In the genomic region with DNA sequence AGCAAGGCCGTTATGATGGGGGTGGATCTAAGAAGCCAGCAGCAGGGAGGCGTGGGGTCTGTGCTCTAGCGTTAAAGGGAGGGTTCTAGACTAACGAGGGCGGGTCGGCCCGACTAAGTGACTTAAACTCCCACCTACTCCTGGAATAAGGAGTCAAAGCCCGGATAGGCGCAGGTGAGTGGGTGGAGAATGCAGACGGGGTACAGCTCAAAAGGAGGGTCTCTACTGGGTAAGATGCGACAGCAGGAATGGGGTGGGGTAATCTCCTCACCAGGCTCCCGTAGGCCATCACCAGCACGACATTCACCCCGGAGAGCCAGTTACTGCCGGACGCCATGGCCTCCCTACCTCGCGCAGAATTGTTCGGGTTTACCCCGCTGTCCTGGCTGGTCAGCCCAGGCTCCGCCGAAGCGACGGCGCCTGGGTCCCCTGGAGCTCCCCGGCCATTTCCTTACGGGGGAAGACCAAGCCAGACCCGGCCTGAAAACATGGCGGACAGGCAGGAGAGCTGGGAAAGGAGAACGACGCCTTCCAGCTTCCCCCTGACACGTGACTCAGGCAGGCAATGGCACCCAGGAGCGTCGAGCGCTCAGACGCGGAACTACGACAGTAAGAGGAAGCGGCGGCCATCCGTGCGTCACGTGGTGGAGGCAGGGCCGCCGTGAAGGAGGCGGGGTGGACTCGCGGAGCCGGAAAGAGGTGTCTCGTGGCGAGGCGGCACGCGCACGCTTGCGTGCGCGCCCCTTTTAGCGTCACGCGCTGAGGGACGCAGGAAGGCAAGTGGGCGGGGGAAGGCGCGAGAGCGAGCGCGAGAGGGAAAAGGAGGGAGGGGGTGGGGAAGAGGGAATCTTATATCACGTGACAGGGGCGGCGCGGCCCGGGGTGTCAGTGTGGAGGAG, we compare ENCODE assay signal across 1 cellular context.
TF ChIP-seq lines count a peak whose summit lies in the region.

A gene with protein sequence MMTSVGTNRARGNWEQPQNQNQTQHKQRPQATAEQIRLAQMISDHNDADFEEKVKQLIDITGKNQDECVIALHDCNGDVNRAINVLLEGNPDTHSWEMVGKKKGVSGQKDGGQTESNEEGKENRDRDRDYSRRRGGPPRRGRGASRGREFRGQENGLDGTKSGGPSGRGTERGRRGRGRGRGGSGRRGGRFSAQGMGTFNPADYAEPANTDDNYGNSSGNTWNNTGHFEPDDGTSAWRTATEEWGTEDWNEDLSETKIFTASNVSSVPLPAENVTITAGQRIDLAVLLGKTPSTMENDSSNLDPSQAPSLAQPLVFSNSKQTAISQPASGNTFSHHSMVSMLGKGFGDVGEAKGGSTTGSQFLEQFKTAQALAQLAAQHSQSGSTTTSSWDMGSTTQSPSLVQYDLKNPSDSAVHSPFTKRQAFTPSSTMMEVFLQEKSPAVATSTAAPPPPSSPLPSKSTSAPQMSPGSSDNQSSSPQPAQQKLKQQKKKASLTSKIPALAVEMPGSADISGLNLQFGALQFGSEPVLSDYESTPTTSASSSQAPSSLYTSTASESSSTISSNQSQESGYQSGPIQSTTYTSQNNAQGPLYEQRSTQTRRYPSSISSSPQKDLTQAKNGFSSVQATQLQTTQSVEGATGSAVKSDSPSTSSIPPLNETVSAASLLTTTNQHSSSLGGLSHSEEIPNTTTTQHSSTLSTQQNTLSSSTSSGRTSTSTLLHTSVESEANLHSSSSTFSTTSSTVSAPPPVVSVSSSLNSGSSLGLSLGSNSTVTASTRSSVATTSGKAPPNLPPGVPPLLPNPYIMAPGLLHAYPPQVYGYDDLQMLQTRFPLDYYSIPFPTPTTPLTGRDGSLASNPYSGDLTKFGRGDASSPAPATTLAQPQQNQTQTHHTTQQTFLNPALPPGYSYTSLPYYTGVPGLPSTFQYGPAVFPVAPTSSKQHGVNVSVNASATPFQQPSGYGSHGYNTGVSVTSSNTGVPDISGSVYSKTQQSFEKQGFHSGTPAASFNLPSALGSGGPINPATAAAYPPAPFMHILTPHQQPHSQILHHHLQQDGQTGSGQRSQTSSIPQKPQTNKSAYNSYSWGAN (plus strand): TSS at position 885 of the 899 bp plus-strand sequence. CDS start 4,169 bp downstream, outside the sequence.

TF ChIP-seq in IMR-90, 13 proteins besides CTCF, POLR2A, EP300 and RAD21 (continued from another document):
- peak; percentile 65; the same call in 1 of the 2 replicates for TF ChIP-seq CHD1 (IDR thresholded peaks at IDR 0.05; ENCODE audit: low read depth, low read length)
- TF ChIP-seq, protein P1, sequence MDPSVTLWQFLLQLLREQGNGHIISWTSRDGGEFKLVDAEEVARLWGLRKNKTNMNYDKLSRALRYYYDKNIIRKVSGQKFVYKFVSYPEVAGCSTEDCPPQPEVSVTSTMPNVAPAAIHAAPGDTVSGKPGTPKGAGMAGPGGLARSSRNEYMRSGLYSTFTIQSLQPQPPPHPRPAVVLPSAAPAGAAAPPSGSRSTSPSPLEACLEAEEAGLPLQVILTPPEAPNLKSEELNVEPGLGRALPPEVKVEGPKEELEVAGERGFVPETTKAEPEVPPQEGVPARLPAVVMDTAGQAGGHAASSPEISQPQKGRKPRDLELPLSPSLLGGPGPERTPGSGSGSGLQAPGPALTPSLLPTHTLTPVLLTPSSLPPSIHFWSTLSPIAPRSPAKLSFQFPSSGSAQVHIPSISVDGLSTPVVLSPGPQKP (IDR thresholded peaks at IDR 0.05; ENCODE audit: borderline replicate concordance, low read depth, low read length), result no peak
